21 cellular contexts compared by ENCODE assay signal in genomic region chr18:29361843-29362242, GRCh38.
DNase-seq lines count a peak whose midpoint lies in the region; ATAC-seq and TF ChIP-seq lines count a peak whose summit lies in the region.
"Had no signal": no experiment of that assay in that cellular context is flagged by ENCODE, and none has a peak within 500 bp of the region (broad histone marks: within the 10 kb centered on the region; RNA-seq: fewer than 3 reads in every experiment).

No MANE protein-coding gene starts in this region.

- H3K4me3 Mint-ChIP-seq in WTC11 (peak overlapping the region; percentile 44; the same call in 1 of the 2 replicates), mesothelial cell of epicardium (no peak overlapping the region)
- H3K4me3 Mint-ChIP-seq: activated B cell treated with CpG ODN at 0.5 μM for 24 hours; activated naive CD8-positive, alpha-beta T cell treated with anti-CD3 and anti-CD28 coated beads, Interleukin-2, amount 10 ng/mL, durations not matched to agents 7 days and 5 days; activated T-helper 1 cell treated with anti-CD3 and anti-CD28 coated beads, Interleukin-12 subunit alpha, Interleukin-12 subunit beta, Interleukin-2, Interleukin-4 antibody, amounts not matched to agents 30 ng/mL and 10 ng/mL and 1 ng/mL, durations not matched to agents 14 hours and 24 hours and 36 hours; brain; CD8-positive, alpha-beta memory T cell had no signal

- ATAC-seq in WTC11 (peak; percentile 95), left colon (peak; percentile 57), HG03442 (IDR thresholded peaks at IDR 0.05; ENCODE audit: unreplicated experiment) (no peak)
- ATAC-seq: left ventricle myocardium superior, sciatic nerve had no signal

- CTCF ChIA-PET in WTC11 (lab: Charles Lee): interaction anchor here (1.0 kb wide), 1 partner anchor 36 kb away, joined by 3 read pairs; no protein-coding TSS in a partner anchor

- DNase-seq in DMS53 (lab: John Stamatoyannopoulos, UW) (peak; percentile 82), WTC11 (ENCODE audit: low spot score) (peak; percentile 84), left colon (peak in 1 of 2 donors; percentile 50), pons (ENCODE audit: low spot score) (no peak), mesothelial cell of epicardium (ENCODE audit: low spot score in 2 of 2, unreplicated experiment in 2 of 2) (no peak), NCI-H2107 treated with DMSO at 0.1 percent for 48 hours (lab: John Stamatoyannopoulos, UW; ENCODE audit: unreplicated experiment) (no peak)
- DNase-seq: activated B cell treated with CpG ODN at 0.5 μM for 24 hours; activated CD8-positive, alpha-beta memory T cell treated with anti-CD3 and anti-CD28 coated beads for 24 hours; activated naive CD8-positive, alpha-beta T cell treated with anti-CD3 and anti-CD28 coated beads, Interleukin-2, amount 10 ng/mL, durations not matched to agents 7 days and 5 days; CD8-positive, alpha-beta memory T cell; cortex of kidney; hypothalamus; left ventricle myocardium superior; NCI-H187; stimulated activated naive CD4-positive, alpha-beta T cell treated with Interleukin-2 at 50 U/mL for 16 hours; transverse colon had no signal

- TF ChIP-seq CTCF in LNCAP (IDR thresholded peaks at IDR 0.05): peak; percentile 35
- peak; percentile 35 for TF ChIP-seq CTCF in WTC11 (IDR thresholded peaks at IDR 0.05)
- no peak for TF ChIP-seq CTCF in mesothelial cell of epicardium (IDR thresholded peaks at IDR 0.05; ENCODE audit: unreplicated experiment)

- H3K9me3 Mint-ChIP-seq in WTC11 (peaks cover 9% of the 10 kb centered on the region), mesothelial cell of epicardium (peaks cover 5% of the 10 kb centered on the region)

- intact Hi-C loops in left colon (cut with DNase I, micrococcal nuclease): no loop called here

- H3K27ac Mint-ChIP-seq in WTC11: no peak overlapping the region
- H3K27ac Mint-ChIP-seq in mesothelial cell of epicardium: no peak overlapping the region
- H3K27ac Mint-ChIP-seq: activated B cell treated with CpG ODN at 0.5 μM for 24 hours; activated naive CD8-positive, alpha-beta T cell treated with anti-CD3 and anti-CD28 coated beads, Interleukin-2, amount 10 ng/mL, durations not matched to agents 7 days and 5 days; activated T-helper 1 cell treated with anti-CD3 and anti-CD28 coated beads, Interleukin-12 subunit alpha, Interleukin-12 subunit beta, Interleukin-2, Interleukin-4 antibody, amounts not matched to agents 30 ng/mL and 10 ng/mL and 1 ng/mL, durations not matched to agents 14 hours and 24 hours and 36 hours; brain; CD8-positive, alpha-beta memory T cell had no signal

- H3K36me3 Mint-ChIP-seq in WTC11 (no peaks in the 10 kb centered on the region), mesothelial cell of epicardium (no peaks in the 10 kb centered on the region)
- H3K36me3 Mint-ChIP-seq: activated naive CD8-positive, alpha-beta T cell treated with anti-CD3 and anti-CD28 coated beads, Interleukin-2, amount 10 ng/mL, durations not matched to agents 7 days and 5 days; brain; CD8-positive, alpha-beta memory T cell had no signal

- POLR2A ChIA-PET in WTC11 (lab: Charles Lee): no interaction called here

- H3K27me3 Mint-ChIP-seq in WTC11 (ENCODE audit: low read depth) (no peaks in the 10 kb centered on the region; the same call in 1 of the 2 replicates), mesothelial cell of epicardium (ENCODE audit: low read depth) (no peaks in the 10 kb centered on the region)
- H3K27me3 Mint-ChIP-seq: activated B cell treated with CpG ODN at 0.5 μM for 24 hours; activated naive CD8-positive, alpha-beta T cell treated with anti-CD3 and anti-CD28 coated beads, Interleukin-2, amount 10 ng/mL, durations not matched to agents 7 days and 5 days; brain; CD8-positive, alpha-beta memory T cell had no signal

- peaks cover 46% of the 10 kb centered on the region for H3K4me1 Mint-ChIP-seq in WTC11
- peaks cover 8% of the 10 kb centered on the region for H3K4me1 Mint-ChIP-seq in mesothelial cell of epicardium
- H3K4me1 Mint-ChIP-seq: activated B cell treated with CpG ODN at 0.5 μM for 24 hours; activated naive CD8-positive, alpha-beta T cell treated with anti-CD3 and anti-CD28 coated beads, Interleukin-2, amount 10 ng/mL, durations not matched to agents 7 days and 5 days; brain; CD8-positive, alpha-beta memory T cell had no signal

TF ChIP-seq in WTC11, 78 proteins besides CTCF, POLR2A, EP300 and RAD21:
- TF ChIP-seq OVOL2 (CRISPR knock-in tag; IDR thresholded peaks at IDR 0.05; ENCODE audit: borderline replicate concordance): no peak
- TF ChIP-seq, protein P1, sequence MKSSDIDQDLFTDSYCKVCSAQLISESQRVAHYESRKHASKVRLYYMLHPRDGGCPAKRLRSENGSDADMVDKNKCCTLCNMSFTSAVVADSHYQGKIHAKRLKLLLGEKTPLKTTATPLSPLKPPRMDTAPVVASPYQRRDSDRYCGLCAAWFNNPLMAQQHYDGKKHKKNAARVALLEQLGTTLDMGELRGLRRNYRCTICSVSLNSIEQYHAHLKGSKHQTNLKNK (CRISPR knock-in tag; IDR thresholded peaks at IDR 0.05): no peak
- TF ChIP-seq EMX1 (CRISPR knock-in tag; IDR thresholded peaks at IDR 0.05): no peak
- no peak for TF ChIP-seq NR2C2 (CRISPR knock-in tag; IDR thresholded peaks at IDR 0.05)
- no peak for TF ChIP-seq MYBL2 (CRISPR knock-in tag; IDR thresholded peaks at IDR 0.05)
- no peak for TF ChIP-seq ZNF423 (CRISPR knock-in tag; IDR thresholded peaks at IDR 0.05)
- no peak for TF ChIP-seq E2F5 (CRISPR knock-in tag; IDR thresholded peaks at IDR 0.05)
- no peak for TF ChIP-seq GTF2I (CRISPR knock-in tag; conservative IDR thresholded peaks at IDR 0.05)
- TF ChIP-seq RORB (CRISPR knock-in tag; IDR thresholded peaks at IDR 0.05): no peak
- no peak for TF ChIP-seq PREB (CRISPR knock-in tag; IDR thresholded peaks at IDR 0.05; ENCODE audit: borderline replicate concordance)
- TF ChIP-seq ATF1 (CRISPR knock-in tag; IDR thresholded peaks at IDR 0.05): no peak
- TF ChIP-seq, protein P2, sequence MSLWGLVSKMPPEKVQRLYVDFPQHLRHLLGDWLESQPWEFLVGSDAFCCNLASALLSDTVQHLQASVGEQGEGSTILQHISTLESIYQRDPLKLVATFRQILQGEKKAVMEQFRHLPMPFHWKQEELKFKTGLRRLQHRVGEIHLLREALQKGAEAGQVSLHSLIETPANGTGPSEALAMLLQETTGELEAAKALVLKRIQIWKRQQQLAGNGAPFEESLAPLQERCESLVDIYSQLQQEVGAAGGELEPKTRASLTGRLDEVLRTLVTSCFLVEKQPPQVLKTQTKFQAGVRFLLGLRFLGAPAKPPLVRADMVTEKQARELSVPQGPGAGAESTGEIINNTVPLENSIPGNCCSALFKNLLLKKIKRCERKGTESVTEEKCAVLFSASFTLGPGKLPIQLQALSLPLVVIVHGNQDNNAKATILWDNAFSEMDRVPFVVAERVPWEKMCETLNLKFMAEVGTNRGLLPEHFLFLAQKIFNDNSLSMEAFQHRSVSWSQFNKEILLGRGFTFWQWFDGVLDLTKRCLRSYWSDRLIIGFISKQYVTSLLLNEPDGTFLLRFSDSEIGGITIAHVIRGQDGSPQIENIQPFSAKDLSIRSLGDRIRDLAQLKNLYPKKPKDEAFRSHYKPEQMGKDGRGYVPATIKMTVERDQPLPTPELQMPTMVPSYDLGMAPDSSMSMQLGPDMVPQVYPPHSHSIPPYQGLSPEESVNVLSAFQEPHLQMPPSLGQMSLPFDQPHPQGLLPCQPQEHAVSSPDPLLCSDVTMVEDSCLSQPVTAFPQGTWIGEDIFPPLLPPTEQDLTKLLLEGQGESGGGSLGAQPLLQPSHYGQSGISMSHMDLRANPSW (CRISPR knock-in tag; conservative IDR thresholded peaks at IDR 0.05; ENCODE audit: low read depth): no peak
- TF ChIP-seq ZNF232 (CRISPR knock-in tag; IDR thresholded peaks at IDR 0.05): no peak
- TF ChIP-seq ZNF138 (CRISPR knock-in tag; conservative IDR thresholded peaks at IDR 0.05): no peak
- TF ChIP-seq TP53 (CRISPR knock-in tag; IDR thresholded peaks at IDR 0.05): no peak
- no peak for TF ChIP-seq ESRRA (CRISPR knock-in tag; IDR thresholded peaks at IDR 0.05; ENCODE audit: borderline replicate concordance)
- no peak for TF ChIP-seq CREM (CRISPR knock-in tag; IDR thresholded peaks at IDR 0.05)
- TF ChIP-seq CDX4 (CRISPR knock-in tag; IDR thresholded peaks at IDR 0.05; ENCODE audit: borderline replicate concordance): no peak
TF ChIP-seq in WTC11: peak in this region for 0.

Comparison
In these comparisons a context has a peak if more than half of its experiments do, and no peak if none do; other contexts are left out.
1. DNase-seq: peak in DMS53 (single experiment) and WTC11 (single experiment); none in pons (single experiment), mesothelial cell of epicardium (0 of 2) and NCI-H2107 treated with DMSO at 0.1 percent for 48 hours (single experiment).